8 cellular contexts compared by ENCODE assay signal in the genomic region with DNA sequence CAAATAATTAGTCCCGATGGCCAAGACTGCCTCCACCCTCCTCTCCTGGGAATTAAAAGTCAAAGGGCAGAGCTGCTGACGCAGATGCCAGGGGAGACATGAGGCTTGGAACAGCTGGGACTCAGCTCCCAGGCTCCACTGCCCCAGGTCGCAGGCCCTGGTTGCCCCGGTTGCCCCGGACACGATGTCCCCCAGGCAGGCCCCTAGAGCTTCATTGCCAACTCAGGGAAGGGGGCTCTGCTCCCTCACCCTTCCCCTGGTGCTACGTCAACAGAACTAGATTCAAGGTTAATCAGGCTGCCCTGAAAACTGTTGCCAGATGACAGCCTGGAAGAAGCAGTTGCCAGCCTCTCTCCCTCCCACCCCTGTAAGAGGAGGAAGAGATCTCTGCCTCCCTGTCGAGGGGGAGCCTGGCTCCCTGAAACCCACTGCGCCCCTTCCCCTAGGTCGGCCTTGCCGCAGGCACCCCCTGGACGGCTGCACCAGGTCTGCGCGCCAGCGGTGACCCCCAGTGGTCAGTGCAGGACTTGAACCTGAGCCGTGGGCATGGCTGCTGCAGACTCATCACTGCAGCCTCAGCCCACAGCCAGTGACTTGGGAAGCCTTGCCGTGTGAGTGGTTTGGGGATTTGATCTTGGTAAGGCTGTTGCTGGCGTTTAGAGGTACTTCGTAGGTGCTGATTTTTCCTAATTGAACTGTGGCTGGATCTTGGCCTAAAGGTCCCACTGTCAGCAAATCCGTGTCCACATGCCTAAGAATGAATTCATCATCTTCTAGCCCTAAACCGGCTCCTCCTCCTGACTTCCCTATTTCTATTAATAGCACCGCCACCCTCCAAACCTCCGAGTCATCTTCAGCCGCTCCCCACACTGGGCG.
DNase-seq lines count a peak whose midpoint lies in the region; ATAC-seq and TF ChIP-seq lines count a peak whose summit lies in the region.

No MANE protein-coding gene starts in this region.

- H3K36me3 ChIP-seq in SJCRH30 (no peaks in the 10 kb centered on the region), osteoblast (ENCODE audit: insufficient read depth, low read length) (no peaks in the 10 kb centered on the region), urinary bladder (ENCODE audit: insufficient read depth) (no peaks in the 10 kb centered on the region)

- peak; percentile 69 for ATAC-seq in activated naive CD8-positive, alpha-beta T cell treated with anti-CD3 and anti-CD28 coated beads, Interleukin-2, amount 50 U/mL, for 24 hours

- 10% methylated on average over 25 of the region's 25 CpGs for WGBS in urinary bladder

- no peak overlapping the region for H3K27ac Mint-ChIP-seq in activated naive CD8-positive, alpha-beta T cell treated with anti-CD3 and anti-CD28 coated beads, Interleukin-2, amount 50 U/mL, for 24 hours
- H3K27ac Mint-ChIP-seq in glutamatergic neuron (ENCODE audit: unreplicated experiment): peak overlapping the region; percentile 82

- H3K36me3 Mint-ChIP-seq in activated naive CD8-positive, alpha-beta T cell treated with anti-CD3 and anti-CD28 coated beads, Interleukin-2, amount 50 U/mL, for 24 hours (ENCODE audit: low read depth): no peaks in the 10 kb centered on the region
- H3K36me3 Mint-ChIP-seq in glutamatergic neuron (ENCODE audit: unreplicated experiment): no peaks in the 10 kb centered on the region

- H3K27me3 ChIP-seq in SJCRH30: no peaks in the 10 kb centered on the region
- H3K27me3 ChIP-seq in osteoblast (ENCODE audit: insufficient read depth, low read length): no peaks in the 10 kb centered on the region

- DNase-seq in GM12865 (ENCODE audit: low read depth) (peak; percentile 56), Kasumi-1 (lab: John Stamatoyannopoulos, UW) (peak; percentile 95 to 98), SJCRH30 (peak; percentile 72 to 80), glutamatergic neuron (peak; percentile 79), osteoblast (ENCODE audit: insufficient read length, low spot score, missing footprints) (peak; percentile 98), NCI-H128 (lab: John Stamatoyannopoulos, UW; ENCODE audit: unreplicated experiment) (no peak)
- DNase-seq in activated naive CD8-positive, alpha-beta T cell treated with anti-CD3 and anti-CD28 coated beads, Interleukin-2, amount 50 U/mL, for 24 hours: peak; percentile 66

- no peaks in the 10 kb centered on the region for H3K27me3 Mint-ChIP-seq in activated naive CD8-positive, alpha-beta T cell treated with anti-CD3 and anti-CD28 coated beads, Interleukin-2, amount 50 U/mL, for 24 hours
- H3K27me3 Mint-ChIP-seq in glutamatergic neuron (ENCODE audit: unreplicated experiment): peaks cover 27% of the 10 kb centered on the region

- H3K4me3 ChIP-seq in GM12865 (ENCODE audit: low read depth, low read length) (no peak overlapping the region), SJCRH30 (peak overlapping the region; percentile 25), osteoblast (ENCODE audit: insufficient read depth, low read length) (peak overlapping the region; percentile 35), urinary bladder (ENCODE audit: low read depth, low read length) (no peak overlapping the region)

- TF ChIP-seq CTCF in GM12865 (IDR thresholded peaks at IDR 0.05; ENCODE audit: insufficient read depth, low read depth, low read length, missing control alignments) (peak; percentile 51), glutamatergic neuron (IDR thresholded peaks at IDR 0.05; ENCODE audit: partially characterized antibody, unreplicated experiment) (peak; percentile 74), osteoblast (IDR thresholded peaks at IDR 0.05; ENCODE audit: extremely low read depth, low read depth, low read length) (peak; percentile 67)

- peaks cover 15% of the 10 kb centered on the region for H3K4me1 Mint-ChIP-seq in activated naive CD8-positive, alpha-beta T cell treated with anti-CD3 and anti-CD28 coated beads, Interleukin-2, amount 50 U/mL, for 24 hours
- peaks cover 45% of the 10 kb centered on the region for H3K4me1 Mint-ChIP-seq in glutamatergic neuron (ENCODE audit: low read depth, unreplicated experiment)

- H3K79me2 ChIP-seq in osteoblast (ENCODE audit: insufficient read depth, low read length): no peaks in the 10 kb centered on the region

- no peaks in the 10 kb centered on the region for H3K9me3 Mint-ChIP-seq in activated naive CD8-positive, alpha-beta T cell treated with anti-CD3 and anti-CD28 coated beads, Interleukin-2, amount 50 U/mL, for 24 hours
- peaks cover 28% of the 10 kb centered on the region for H3K9me3 Mint-ChIP-seq in glutamatergic neuron (ENCODE audit: unreplicated experiment)

- no peaks in the 10 kb centered on the region for H3K9me3 ChIP-seq in SJCRH30 (replicated peaks)
- no peaks in the 10 kb centered on the region for H3K9me3 ChIP-seq in osteoblast (ENCODE audit: low read depth, low read length)

- H3K4me1 ChIP-seq in SJCRH30 (peaks cover 66% of the 10 kb centered on the region), osteoblast (ENCODE audit: insufficient read depth, low read length) (peaks cover 28% of the 10 kb centered on the region), urinary bladder (ENCODE audit: insufficient read depth) (peaks cover 4% of the 10 kb centered on the region)

- no peak overlapping the region for H3K4me3 Mint-ChIP-seq in activated naive CD8-positive, alpha-beta T cell treated with anti-CD3 and anti-CD28 coated beads, Interleukin-2, amount 50 U/mL, for 24 hours
- H3K4me3 Mint-ChIP-seq in glutamatergic neuron (ENCODE audit: unreplicated experiment): peak overlapping the region; percentile 66

- H3K27ac ChIP-seq in SJCRH30 (peak overlapping the region; percentile 81), osteoblast (ENCODE audit: low read depth, low read length) (peak overlapping the region; percentile 94), urinary bladder (ENCODE audit: low read depth) (peak overlapping the region; percentile 90)

- no peaks in the 10 kb centered on the region for H4K20me1 ChIP-seq in osteoblast (ENCODE audit: insufficient read depth, low read length)

- peak overlapping the region; percentile 76 for H3K4me2 ChIP-seq in osteoblast (ENCODE audit: insufficient read depth, low read length)

- H2AFZ ChIP-seq in osteoblast (ENCODE audit: low read length): peak overlapping the region; percentile 90

Comparison
In these comparisons a context has a peak if more than half of its experiments do, and no peak if none do; other contexts are left out.
1. H3K4me3 ChIP-seq: peak in SJCRH30 (single experiment) and osteoblast (single experiment); none in GM12865 (single experiment) and urinary bladder (single experiment).
2. Peak in every context shown above with its lines, with median percentiles within 50 percentile points of each other: CTCF ChIP-seq and H3K27ac ChIP-seq.